ENCODE assay signal across 17 cellular contexts in the genomic region with DNA sequence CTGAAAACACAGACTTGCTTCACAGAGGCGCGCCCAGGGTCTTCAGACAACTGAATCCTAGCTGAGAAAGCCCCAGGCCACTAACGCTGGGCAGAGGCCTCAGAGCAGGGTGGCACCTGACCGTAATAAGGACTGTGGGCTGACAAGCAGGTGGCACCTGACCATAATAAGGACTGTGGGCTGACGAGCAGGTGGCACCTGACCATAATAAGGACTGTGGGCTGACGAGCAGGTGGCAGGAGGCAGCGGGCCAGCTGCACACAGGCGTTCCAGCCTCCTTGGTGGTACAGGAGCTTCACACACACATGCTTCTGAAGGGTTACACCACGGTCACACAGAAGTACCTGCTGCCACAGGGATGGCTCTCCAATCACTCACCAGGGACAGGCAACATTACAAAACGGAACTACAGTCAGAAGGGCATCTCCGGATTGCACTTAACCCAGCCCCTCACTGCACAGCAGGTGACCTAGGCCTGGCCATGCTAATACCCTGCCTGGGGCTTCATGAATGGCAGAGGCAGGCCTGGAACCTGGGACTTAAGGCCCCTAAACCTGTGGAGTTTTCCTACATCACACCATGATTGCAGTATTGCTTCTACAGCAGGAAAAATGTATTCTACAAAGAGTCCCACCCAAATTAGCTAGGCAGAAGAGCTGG. TPM values are rescaled to one million over a fixed set of nuclear protein-coding genes. Genes with fewer than 3 reads are reported as not detected.
DNase-seq lines count a peak whose midpoint lies in the region; ATAC-seq and TF ChIP-seq lines count a peak whose summit lies in the region.
"Had no signal": no experiment of that assay in that cellular context is flagged by ENCODE, and none has a peak within 500 bp of the region (broad histone marks: within the 10 kb centered on the region; RNA-seq: fewer than 3 reads in every experiment).

No MANE protein-coding gene starts in this region.

- H3K9ac ChIP-seq in BLaER1 treated with 17β-estradiol and CSF1 and Interleukin-3, amounts not matched to agents 10 nM and 100 nM = no peak overlapping the region
- no peak overlapping the region for H3K9ac ChIP-seq in KMS-11

- H3K36me3 ChIP-seq in BLaER1 treated with 17β-estradiol and CSF1 and Interleukin-3, amounts not matched to agents 10 nM and 100 nM = no peaks in the 10 kb centered on the region; a peak in 1 of 22 replicates
- H3K36me3 ChIP-seq in KMS-11 (ENCODE audit: insufficient read depth) (no peaks in the 10 kb centered on the region), transverse colon (peaks cover 0 to 6% (median 1%) of the 10 kb centered on the region in 4 donors)
- H3K36me3 ChIP-seq: heart left ventricle, SJSA1, thoracic aorta had no signal

- H4K20me1 ChIP-seq in BLaER1 treated with 17β-estradiol and CSF1 and Interleukin-3, amounts not matched to agents 10 nM and 100 nM = no peaks in the 10 kb centered on the region
- no peaks in the 10 kb centered on the region for H4K20me1 ChIP-seq in KMS-11 (ENCODE audit: insufficient read depth)

- H3K4me1 Mint-ChIP-seq in progenitor cell of endocrine pancreas (ENCODE audit: low read depth) = no peaks in the 10 kb centered on the region
- H3K4me1 Mint-ChIP-seq in CD14-positive monocyte = no peaks in the 10 kb centered on the region

- TF ChIP-seq EP300 in transverse colon (IDR thresholded peaks at IDR 0.05; ENCODE audit: low read depth) = no peak

- H3K9me3 Mint-ChIP-seq in progenitor cell of endocrine pancreas (ENCODE audit: low read depth) (no peaks in the 10 kb centered on the region), CD14-positive monocyte (peaks cover 0 to 7% (median 3%) of the 10 kb centered on the region in 7 donors)
- H3K9me3 Mint-ChIP-seq: activated T-cell treated with anti-CD3 and anti-CD28 coated beads, Interleukin-2, amount 50 U/mL, for 72 hours had no signal

- H3K79me2 ChIP-seq in KMS-11 (ENCODE audit: insufficient read depth, low read depth) = no peaks in the 10 kb centered on the region

- H3K27ac Mint-ChIP-seq in progenitor cell of endocrine pancreas (no peak overlapping the region), CD14-positive monocyte (no peak overlapping the region)
- H3K27ac Mint-ChIP-seq: activated T-cell treated with anti-CD3 and anti-CD28 coated beads, Interleukin-2, amount 50 U/mL, for 72 hours; HFFc6 had no signal

- DNase-seq in NCI-H510A (lab: John Stamatoyannopoulos, UW) (peak; percentile 84), left colon (no peak), progenitor cell of endocrine pancreas (ENCODE audit: low spot score, unreplicated experiment) (no peak), AG08396 (ENCODE audit: low spot score) (no peak), CD14-positive monocyte (ENCODE audit: low spot score) (no peak), transverse colon (no peak)
- DNase-seq: activated T-cell treated with anti-CD3 and anti-CD28 coated beads, Interleukin-2, amount 50 U/mL, for 72 hours; AML-193; anterior cingulate cortex; heart left ventricle; HFFc6; kidney had no signal

- peaks cover 6 to 19% (median 9%) of the 10 kb centered on the region in 10 experiments; a peak in 13 of 20 replicates for H3K4me1 ChIP-seq in BLaER1 treated with 17β-estradiol and CSF1 and Interleukin-3, amounts not matched to agents 10 nM and 100 nM
- H3K4me1 ChIP-seq in KMS-11 (ENCODE audit: low read depth, poor library complexity, severe bottlenecking) (peaks cover 13% of the 10 kb centered on the region), transverse colon (no peaks in the 10 kb centered on the region)
- H3K4me1 ChIP-seq: SJSA1 had no signal

- H3K27me3 ChIP-seq in BLaER1 treated with 17β-estradiol and CSF1 and Interleukin-3, amounts not matched to agents 10 nM and 100 nM = no peaks in the 10 kb centered on the region
- no peaks in the 10 kb centered on the region for H3K27me3 ChIP-seq in KMS-11 (ENCODE audit: insufficient read depth, low read depth)
- no peaks in the 10 kb centered on the region for H3K27me3 ChIP-seq in transverse colon
- H3K27me3 ChIP-seq: heart left ventricle, SJSA1 had no signal

- peaks cover 10% of the 10 kb centered on the region for H3K36me3 Mint-ChIP-seq in progenitor cell of endocrine pancreas (ENCODE audit: insufficient read depth)
- H3K36me3 Mint-ChIP-seq in CD14-positive monocyte = no peaks in the 10 kb centered on the region

- H3K9me3 ChIP-seq in BLaER1 treated with 17β-estradiol and CSF1 and Interleukin-3, amounts not matched to agents 10 nM and 100 nM (replicated peaks in 1 of 11) = peaks cover 0 to 11% (median 6%) of the 10 kb centered on the region in 11 experiments; a peak in 5 of 22 replicates
- no peaks in the 10 kb centered on the region for H3K9me3 ChIP-seq in transverse colon
- H3K9me3 ChIP-seq: heart left ventricle, SJSA1, thoracic aorta had no signal

- H3K27me3 Mint-ChIP-seq in progenitor cell of endocrine pancreas = no peaks in the 10 kb centered on the region
- peaks cover 3 to 9% (median 5%) of the 10 kb centered on the region in 3 donors for H3K27me3 Mint-ChIP-seq in CD14-positive monocyte (ENCODE audit: low read depth in 3 of 3)

- no peak for TF ChIP-seq POLR2A in transverse colon (IDR thresholded peaks at IDR 0.05)

- TF ChIP-seq CTCF in KMS-11 (conservative IDR thresholded peaks at IDR 0.05; ENCODE audit: low read depth, low read length) = no peak
- no peak for TF ChIP-seq CTCF in progenitor cell of endocrine pancreas (IDR thresholded peaks at IDR 0.05; ENCODE audit: unreplicated experiment)
- TF ChIP-seq CTCF in CD14-positive monocyte (IDR thresholded peaks at IDR 0.05) = no peak
- no peak for TF ChIP-seq CTCF in transverse colon (IDR thresholded peaks at IDR 0.05)

- intact Hi-C loops in left colon (cut with DNase I, micrococcal nuclease) = no loop called here
- intact Hi-C loops in CD14-positive monocyte (cut with micrococcal nuclease) = no loop called here
- intact Hi-C loops in transverse colon (cut with DNase I; ENCODE audit: low total_unique reads) = no loop called here

- no peak overlapping the region for H2AFZ ChIP-seq in KMS-11 (ENCODE audit: low read depth)

- no peak overlapping the region for H3K27ac ChIP-seq in BLaER1 treated with 17β-estradiol and CSF1 and Interleukin-3, amounts not matched to agents 10 nM and 100 nM
- H3K27ac ChIP-seq in KMS-11 (0 out of 2 replicates have a peak overlapping the region, but pooled peaks have one; percentile 18), transverse colon (no peak overlapping the region)
- H3K27ac ChIP-seq: heart left ventricle, SJSA1, thoracic aorta had no signal

- H3K4me3 Mint-ChIP-seq in progenitor cell of endocrine pancreas (ENCODE audit: low read depth) (no peak overlapping the region), CD14-positive monocyte (no peak overlapping the region)
- H3K4me3 Mint-ChIP-seq: activated T-cell treated with anti-CD3 and anti-CD28 coated beads, Interleukin-2, amount 50 U/mL, for 72 hours; HFFc6 had no signal

- peak overlapping the region in 6 of 11 experiments; percentile 2 to 50 (median 23); a peak in 8 of 22 replicates for H3K4me2 ChIP-seq in BLaER1 treated with 17β-estradiol and CSF1 and Interleukin-3, amounts not matched to agents 10 nM and 100 nM
- H3K4me2 ChIP-seq in KMS-11 = peak overlapping the region; percentile 45; the same call in 1 of the 2 replicates

- ATAC-seq in left colon = peak; percentile 38
- ATAC-seq: activated T-cell treated with anti-CD3 and anti-CD28 coated beads, Interleukin-2, amount 50 U/mL, for 72 hours; esophagus mucosa; heart left ventricle had no signal

- in situ Hi-C loops in transverse colon (cut with MboI; ENCODE audit: low pct_ligation_motif_present in 1 of 4, low pct_unique_long_range_greater_than_20kb in 1 of 4, low sequenced_read_pairs in 3 of 4) = no loop called here

- WGBS in transverse colon (ENCODE audit: low coverage in 1 of 2), 2 donors = 73 to 77% methylated on average over 4 to 11 of the region's 11 CpGs

- H3K4me3 ChIP-seq in BLaER1 treated with 17β-estradiol and CSF1 and Interleukin-3, amounts not matched to agents 10 nM and 100 nM = no peak overlapping the region
- H3K4me3 ChIP-seq in KMS-11 (IDR thresholded peaks at IDR 0.05; ENCODE audit: insufficient read depth, low read depth, low read length) = no peak overlapping the region
- H3K4me3 ChIP-seq in transverse colon = no peak overlapping the region
- H3K4me3 ChIP-seq: heart left ventricle, SJSA1, thoracic aorta had no signal

RNA-seq across cellular contexts. Expression of gene PSMG4, which starts 50.8 kb away (rescaled TPM):
- total RNA-seq in left colon (10 to 100 TPM in 1 of 2 donors, 1 to 10 TPM in 1; 9.9 to 13.8 TPM), progenitor cell of endocrine pancreas (17.7 and 18.9 TPM in 2 replicates), transverse colon (10 to 100 TPM; 10.1 to 22.7 (median 16.7) TPM)
- polyA plus RNA-seq in CD14-positive monocyte = 10 to 100 TPM; 27.9 to 31.1 TPM
